In genomic region chr1:238404506-238404905, GRCh38 we compare ENCODE assay signal across 21 cellular contexts.
DNase-seq lines count a peak whose midpoint lies in the region; ATAC-seq, FAIRE-seq and TF ChIP-seq lines count a peak whose summit lies in the region.
"Had no signal": no experiment of that assay in that cellular context is flagged by ENCODE, and none has a peak within 500 bp of the region (broad histone marks: within the 10 kb centered on the region; RNA-seq: fewer than 3 reads in every experiment).

No MANE protein-coding gene starts in this region.

- TF ChIP-seq EP300 in SK-N-SH (IDR thresholded peaks at IDR 0.05; ENCODE audit: borderline replicate concordance in 1 of 2, low read depth in 1 of 2, low read length in 1 of 2) (no peak), H1 (IDR thresholded peaks at IDR 0.05; ENCODE audit: borderline replicate concordance in 1 of 2, low read depth in 2 of 2, low read length in 2 of 2) (no peak)

- no peak overlapping the region for H2BK12ac ChIP-seq in H1 (ENCODE audit: low read depth, low read length)

- H3K9me3 Mint-ChIP-seq in osteocyte (ENCODE audit: unreplicated experiment) = no peaks in the 10 kb centered on the region

- no peak overlapping the region for H3K14ac ChIP-seq in H1 (ENCODE audit: insufficient read length)

- H3K36me3 ChIP-seq in SK-N-SH (replicated peaks in 1 of 2; ENCODE audit: control insufficient read depth in 1 of 2, insufficient read depth in 2 of 2, low read length in 1 of 2) (no peaks in the 10 kb centered on the region), H1 (ENCODE audit: control insufficient read depth in 2 of 4, insufficient read depth in 4 of 4, low read length in 3 of 4) (no peaks in the 10 kb centered on the region), osteoblast (ENCODE audit: insufficient read depth, low read length) (no peaks in the 10 kb centered on the region)
- H3K36me3 ChIP-seq: BLaER1 treated with 17β-estradiol and CSF1 and Interleukin-3, amounts not matched to agents 10 nM and 100 nM had no signal

- no peak overlapping the region for H3K23ac ChIP-seq in H1 (ENCODE audit: insufficient read length)

- H4K8ac ChIP-seq in H1 (ENCODE audit: extremely low read depth, insufficient read depth, low read length) = no peak overlapping the region

- TF ChIP-seq RAD21 in SK-N-SH (IDR thresholded peaks at IDR 0.05; ENCODE audit: low read length) = no peak
- TF ChIP-seq RAD21 in H1 (IDR thresholded peaks at IDR 0.05 in 1 of 2, conservative IDR thresholded peaks at IDR 0.05 in 1 of 2; ENCODE audit: low read depth in 2 of 2, low read length in 2 of 2) = no peak

- H3K79me1 ChIP-seq in H1 (ENCODE audit: low read depth, low read length) = no peaks in the 10 kb centered on the region

- H2AK5ac ChIP-seq in H1 (ENCODE audit: low read depth, low read length) = no peak overlapping the region

- TF ChIP-seq POLR2A in H1 (IDR thresholded peaks at IDR 0.05; ENCODE audit: control extremely low read depth in 1 of 2, low read depth in 2 of 2, low read length in 2 of 2) = no peak

- H3K27ac Mint-ChIP-seq in osteocyte (ENCODE audit: unreplicated experiment) = no peak overlapping the region
- H3K27ac Mint-ChIP-seq: CD8-positive, alpha-beta memory T cell had no signal

- ATAC-seq in GM18519 (IDR thresholded peaks at IDR 0.05; ENCODE audit: low FRiP score, unreplicated experiment) = no peak
- ATAC-seq: GM12878, HepG2 had no signal

- H3K27ac ChIP-seq in SK-N-SH (ENCODE audit: low read depth in 2 of 2, low read length in 1 of 2) (peak overlapping the region in 1 of 2 experiments; percentile 54; a peak in 1 of 4 replicates), H1 (ENCODE audit: low read depth, low read length) (no peak overlapping the region), osteoblast (ENCODE audit: low read depth, low read length) (no peak overlapping the region)
- H3K27ac ChIP-seq: BLaER1 treated with 17β-estradiol and CSF1 and Interleukin-3, amounts not matched to agents 10 nM and 100 nM; KMS-11 had no signal

- no peak overlapping the region for H3K4ac ChIP-seq in H1 (replicated peaks; ENCODE audit: insufficient read length, low read depth, low read length)

- H3F3A ChIP-seq in SK-N-SH (replicated peaks; ENCODE audit: insufficient read depth) = peaks cover 9% of the 10 kb centered on the region

- no peak overlapping the region for H2BK20ac ChIP-seq in H1 (ENCODE audit: low read length)

- no peaks in the 10 kb centered on the region for H3K9me3 ChIP-seq in SK-N-SH
- no peaks in the 10 kb centered on the region for H3K9me3 ChIP-seq in H1 (ENCODE audit: insufficient read depth in 2 of 2, low read depth in 1 of 2, low read length in 1 of 2)
- no peaks in the 10 kb centered on the region for H3K9me3 ChIP-seq in osteoblast (ENCODE audit: low read depth, low read length)
- H3K9me3 ChIP-seq: BLaER1 treated with 17β-estradiol and CSF1 and Interleukin-3, amounts not matched to agents 10 nM and 100 nM had no signal

- no peak overlapping the region for H3K9ac ChIP-seq in SK-N-SH
- no peak overlapping the region for H3K9ac ChIP-seq in H1 (replicated peaks in 1 of 4; ENCODE audit: extremely low read depth in 1 of 4, low read depth in 3 of 4, low read length in 3 of 4)
- H3K9ac ChIP-seq: BLaER1 treated with 17β-estradiol and CSF1 and Interleukin-3, amounts not matched to agents 10 nM and 100 nM; KMS-11 had no signal

- no peak overlapping the region for H3K56ac ChIP-seq in H1 (replicated peaks; ENCODE audit: insufficient read length, low read depth, low read length)

- H3K23me2 ChIP-seq in H1 (ENCODE audit: low read depth, low read length) = no peaks in the 10 kb centered on the region

- H3K4me2 ChIP-seq in SK-N-SH = peak overlapping the region; percentile 38; the same call in 1 of the 2 replicates
- H3K4me2 ChIP-seq in H1 (ENCODE audit: insufficient read depth in 1 of 2, low read depth in 2 of 2, low read length in 2 of 2) = no peak overlapping the region
- H3K4me2 ChIP-seq in osteoblast (ENCODE audit: insufficient read depth, low read length) = no peak overlapping the region
- H3K4me2 ChIP-seq: BLaER1 treated with 17β-estradiol and CSF1 and Interleukin-3, amounts not matched to agents 10 nM and 100 nM; KMS-11 had no signal

- H4K5ac ChIP-seq in H1 (ENCODE audit: insufficient read length, low read depth, low read length) = no peak overlapping the region

- H3K27me3 Mint-ChIP-seq in osteocyte (ENCODE audit: unreplicated experiment) = no peaks in the 10 kb centered on the region
- H3K27me3 Mint-ChIP-seq: CD8-positive, alpha-beta memory T cell had no signal

- FAIRE-seq in H1 (lab: Jason Lieb, UNC) = no peak
- FAIRE-seq: G401.6, GM12878, HepG2 had no signal

- H2BK5ac ChIP-seq in H1 (ENCODE audit: low read depth, low read length) = no peak overlapping the region

- H3K9me2 ChIP-seq in SK-N-SH = no peaks in the 10 kb centered on the region

- H2BK15ac ChIP-seq in H1 (ENCODE audit: low read length) = no peak overlapping the region

- H2BK120ac ChIP-seq in H1 (replicated peaks; ENCODE audit: low read depth, low read length) = no peak overlapping the region

- CTCF ChIA-PET in SK-N-SH (lab: Yijun Ruan, JAX) = interaction anchor here (0.6 kb wide), 1 partner anchor 81 kb away, joined by 3 read pairs; no protein-coding TSS in a partner anchor
- CTCF ChIA-PET in H1 (lab: Charles Lee; ENCODE audit: partially characterized antibody) = interaction anchor here (1.0 kb wide), 1 partner anchor 8 kb away, joined by 3 read pairs; no protein-coding TSS in a partner anchor

- peaks cover 21% of the 10 kb centered on the region for H3K4me1 Mint-ChIP-seq in osteocyte (ENCODE audit: unreplicated experiment)
- H3K4me1 Mint-ChIP-seq: CD8-positive, alpha-beta memory T cell had no signal

- H3K4me3 Mint-ChIP-seq in osteocyte (ENCODE audit: unreplicated experiment) = no peak overlapping the region
- H3K4me3 Mint-ChIP-seq: CD8-positive, alpha-beta memory T cell had no signal

- H4K20me1 ChIP-seq in SK-N-SH (ENCODE audit: insufficient read depth) = no peaks in the 10 kb centered on the region
- no peaks in the 10 kb centered on the region for H4K20me1 ChIP-seq in H1 (replicated peaks in 1 of 2; ENCODE audit: control insufficient read depth in 1 of 2, insufficient read depth in 2 of 2, low read length in 2 of 2)
- no peaks in the 10 kb centered on the region for H4K20me1 ChIP-seq in osteoblast (ENCODE audit: insufficient read depth, low read length)
- H4K20me1 ChIP-seq: BLaER1 treated with 17β-estradiol and CSF1 and Interleukin-3, amounts not matched to agents 10 nM and 100 nM had no signal

- POLR2A ChIA-PET in SK-N-SH (lab: Yijun Ruan, JAX) (no interaction called here), H1 (lab: Charles Lee; ENCODE audit: partially characterized antibody) (interaction anchor here (0.7 kb wide), 1 partner anchor 24 kb away, joined by 3 read pairs; no protein-coding TSS in a partner anchor)

- no peaks in the 10 kb centered on the region for H3K36me3 Mint-ChIP-seq in osteocyte (ENCODE audit: unreplicated experiment)
- H3K36me3 Mint-ChIP-seq: CD8-positive, alpha-beta memory T cell had no signal

- H3K4me1 ChIP-seq in SK-N-SH (ENCODE audit: control insufficient read depth in 1 of 2, insufficient read depth in 2 of 2, low read depth in 1 of 2, low read length in 1 of 2) = peaks cover 0 to 4% of the 10 kb centered on the region in 2 experiments; a peak in 2 of 4 replicates
- H3K4me1 ChIP-seq in H1 (replicated peaks in 1 of 4; ENCODE audit: control insufficient read depth in 3 of 4, insufficient read depth in 4 of 4, low read length in 3 of 4) = no peaks in the 10 kb centered on the region
- H3K4me1 ChIP-seq in osteoblast (ENCODE audit: insufficient read depth, low read length) = peaks cover 11% of the 10 kb centered on the region

- DNase-seq in Ammon's horn (ENCODE audit: low spot score) = peak; percentile 18
- no peak for DNase-seq in SK-N-SH
- DNase-seq in H1 (ENCODE audit: low read depth in 1 of 2, low spot score in 2 of 2) = no peak
- peak; percentile 32 for DNase-seq in osteoblast (ENCODE audit: insufficient read length, low spot score, missing footprints)
- no peak for DNase-seq in mesenteric fat pad (ENCODE audit: low spot score)
- no peak for DNase-seq in GDM1 (lab: John Stamatoyannopoulos, UW)
- no peak for DNase-seq in osteocyte (ENCODE audit: extremely low spot score, unreplicated experiment)
- DNase-seq: 8988T; CD8-positive, alpha-beta memory T cell; DND-41; GOT3; NCI-H1092; NCI-H146; NCI-H2081 treated with DMSO at 0.1 percent for 48 hours; NCI-H510A treated with DMSO at 0.1 percent for 48 hours had no signal

- no peak overlapping the region; the same call in 1 of the 2 replicates for H2AFZ ChIP-seq in SK-N-SH (ENCODE audit: low read depth)
- H2AFZ ChIP-seq in H1 (ENCODE audit: low read length) = 0 out of 2 replicates have a peak overlapping the region, but pooled peaks have one; percentile 10
- H2AFZ ChIP-seq in osteoblast (ENCODE audit: low read length) = peak overlapping the region; percentile 54

- TF ChIP-seq CTCF in SK-N-SH (IDR thresholded peaks at IDR 0.05) (no peak), H1 (IDR thresholded peaks at IDR 0.05; ENCODE audit: control extremely low read depth in 1 of 3, insufficient read depth in 1 of 3, low read depth in 1 of 3, low read length in 3 of 3) (no peak), osteoblast (IDR thresholded peaks at IDR 0.05; ENCODE audit: extremely low read depth, low read depth, low read length) (no peak), osteocyte (IDR thresholded peaks at IDR 0.05) (no peak)

- H3K4me3 ChIP-seq in SK-N-SH (ENCODE audit: low read depth in 2 of 2, low read length in 1 of 2) (no peak overlapping the region), H1 (ENCODE audit: extremely low read depth in 1 of 4, insufficient read depth in 2 of 4, low read depth in 3 of 4, low read length in 4 of 4) (no peak overlapping the region), osteoblast (ENCODE audit: insufficient read depth, low read length) (no peak overlapping the region)
- H3K4me3 ChIP-seq: BLaER1 treated with 17β-estradiol and CSF1 and Interleukin-3, amounts not matched to agents 10 nM and 100 nM; GM12878 had no signal

- no peak overlapping the region for H3K18ac ChIP-seq in H1 (ENCODE audit: extremely low read depth, low read length)

- 51% methylated on average over 2 of the region's 2 CpGs for WGBS in SK-N-SH (ENCODE audit: low lambda C conversion rate)
- 89% methylated on average over 2 of the region's 2 CpGs; no CpG with 5 or more reads in 1 of the 2 experiments for WGBS in H1 (ENCODE audit: extremely low coverage in 1 of 2, insufficient coverage in 1 of 2, insufficient read length in 1 of 2, insufficient replicate concordance in 2 of 2, low coverage in 1 of 2, low lambda C conversion rate in 2 of 2, missing lambda C conversion rate in 1 of 2), 2 experiments

- H3K27me3 ChIP-seq in SK-N-SH (ENCODE audit: insufficient read depth) = no peaks in the 10 kb centered on the region
- H3K27me3 ChIP-seq in H1 (replicated peaks in 1 of 4; ENCODE audit: control insufficient read depth in 3 of 4, extremely low read depth in 1 of 4, insufficient read depth in 3 of 4, low read length in 3 of 4) = peaks cover 0 to 1% (median 0%) of the 10 kb centered on the region in 4 experiments; a peak in 1 of 7 replicates
- H3K27me3 ChIP-seq in osteoblast (ENCODE audit: insufficient read depth, low read length) = no peaks in the 10 kb centered on the region
- H3K27me3 ChIP-seq: BLaER1 treated with 17β-estradiol and CSF1 and Interleukin-3, amounts not matched to agents 10 nM and 100 nM had no signal

- H3K79me2 ChIP-seq in SK-N-SH (ENCODE audit: insufficient read depth) = no peaks in the 10 kb centered on the region
- no peaks in the 10 kb centered on the region for H3K79me2 ChIP-seq in H1 (ENCODE audit: control insufficient read depth in 1 of 2, insufficient read depth in 2 of 2, low read length in 2 of 2)
- H3K79me2 ChIP-seq in osteoblast (ENCODE audit: insufficient read depth, low read length) = no peaks in the 10 kb centered on the region

- H4K91ac ChIP-seq in H1 (replicated peaks; ENCODE audit: insufficient read length, low read length) = no peak overlapping the region

Comparison
In these comparisons a context has a peak if more than half of its experiments do, and no peak if none do; other contexts are left out.
1. DNase-seq: peak in Ammon's horn (single experiment) and osteoblast (single experiment); none in SK-N-SH (single experiment), H1 (0 of 2), mesenteric fat pad (single experiment), GDM1 (single experiment) and osteocyte (single experiment).